Comparison of ENCODE assay signal across 30 cellular contexts in genomic region chr10:34957531-34957930, GRCh38.
"Had no signal": no experiment of that assay in that cellular context is flagged by ENCODE, and none has a peak within 500 bp of the region (broad histone marks: within the 10 kb centered on the region; RNA-seq: fewer than 3 reads in every experiment).

No MANE protein-coding gene starts in this region.

- H3K4me1 ChIP-seq: ascending aorta, Peyer's patch had no signal

- DNase-seq: activated B cell treated with CpG ODN at 0.5 μM for 24 hours; activated CD4-positive, alpha-beta memory T cell treated with anti-CD3 and anti-CD28 coated beads for 36 hours; activated CD4-positive, alpha-beta T cell treated with anti-CD3 and anti-CD28 coated beads for 4 hours; activated CD4-positive, alpha-beta T cell treated with anti-CD3 and anti-CD28 coated beads, Interleukin-2, amount 50 U/mL, for 1 hour; activated CD4-positive, CD25-positive, alpha-beta regulatory T cell treated with anti-CD3 and anti-CD28 coated beads, Interleukin-2, amount 50 U/mL, for 72 hours; activated CD8-positive, alpha-beta memory T cell treated with anti-CD3 and anti-CD28 coated beads, Interleukin-2, amount 50 U/mL, for 4 hours; activated gamma-delta T cell treated with Interleukin-2 at 50 U/mL for 16 hours; activated naive CD4-positive, alpha-beta T cell treated with anti-CD3 and anti-CD28 coated beads, Interleukin-2, amount 10 ng/mL, durations not matched to agents 7 days and 5 days; activated T-cell treated with anti-CD3 and anti-CD28 coated beads for 4 hours; activated T-cell treated with anti-CD3 and anti-CD28 coated beads, Interleukin-2, amount 50 U/mL, for 4 hours; amygdala; Karpas-422; KBM-7; NCI-H1105 treated with DMSO at 0.1 percent for 48 hours; NCI-H1436; NCI-H1694; NCI-H1930; NCI-H510A; NCI-H526; NCI-H748 treated with DMSO at 0.1 percent for 48 hours; NK-92 treated with Interleukin-12 subunit alpha and Interleukin-12 subunit beta, amount 100 ng/mL, for 24 hours; Peyer's patch; SIG-M5; SW 1271; T-helper 1 cell; T-helper 2 cell; T-helper 9 cell had no signal

- H3K4me3 ChIP-seq: ascending aorta, cardiac muscle cell, Peyer's patch had no signal

- H3K36me3 ChIP-seq: ascending aorta, cardiac muscle cell, Peyer's patch had no signal

- H3K9me3 ChIP-seq: ascending aorta, Peyer's patch had no signal

- H3K27ac ChIP-seq: ascending aorta, cardiac muscle cell, Peyer's patch, VCaP had no signal

- H3K27me3 ChIP-seq: ascending aorta, cardiac muscle cell, Peyer's patch had no signal
